ENCODE assay signal across 20 cellular contexts in the genomic region with DNA sequence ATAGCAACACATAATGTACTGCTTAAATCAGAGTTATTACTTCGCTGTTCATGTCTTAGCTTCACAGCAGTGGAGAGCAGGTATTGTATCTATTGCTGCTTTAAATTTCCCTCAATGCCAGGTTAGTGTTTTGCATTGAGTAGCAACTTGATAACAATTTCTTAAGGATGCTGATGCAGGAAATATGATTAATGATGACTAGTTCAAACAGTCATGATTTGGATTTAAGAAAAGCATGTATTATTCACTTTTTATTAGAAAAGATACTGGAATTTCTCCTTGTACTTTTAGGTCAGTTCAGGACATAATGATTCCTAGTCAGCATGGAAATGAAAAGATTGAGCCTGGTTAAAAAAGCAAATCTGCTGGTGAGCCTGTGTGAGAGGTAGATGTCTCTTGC.
DNase-seq lines count a peak whose midpoint lies in the region; ATAC-seq and TF ChIP-seq lines count a peak whose summit lies in the region.
"Had no signal": no experiment of that assay in that cellular context is flagged by ENCODE, and none has a peak within 500 bp of the region (broad histone marks: within the 10 kb centered on the region; RNA-seq: fewer than 3 reads in every experiment).

No MANE protein-coding gene starts in this region.

- peak overlapping the region; percentile 70 for H3K27ac ChIP-seq in ACC112 (ENCODE audit: low read depth, low read length)
- peak overlapping the region; percentile 29 for H3K27ac ChIP-seq in VCaP
- peak overlapping the region; percentile 24 for H3K27ac ChIP-seq in foreskin keratinocyte
- H3K27ac ChIP-seq: SJSA1 had no signal

- H3K79me2 ChIP-seq in ACC112 (ENCODE audit: control insufficient read depth, insufficient read depth, low read length, unreplicated experiment) = no peaks in the 10 kb centered on the region

- peaks cover 50% of the 10 kb centered on the region for H3K4me1 ChIP-seq in ACC112 (ENCODE audit: control insufficient read depth, insufficient read depth, low read length, unreplicated experiment)
- peaks cover 46% of the 10 kb centered on the region for H3K4me1 ChIP-seq in foreskin keratinocyte

- no peaks in the 10 kb centered on the region for H3K36me3 ChIP-seq in ACC112 (ENCODE audit: insufficient read depth, low read length)
- H3K36me3 ChIP-seq: SJSA1 had no signal

- TF ChIP-seq CTCF in VCaP (conservative IDR thresholded peaks at IDR 0.05) (no peak), foreskin keratinocyte (conservative IDR thresholded peaks at IDR 0.05) (no peak)

- ATAC-seq in foreskin keratinocyte (peak; percentile 34), HG02759 (IDR thresholded peaks at IDR 0.05; ENCODE audit: unreplicated experiment) (no peak)

- DNase-seq in HT1080 (ENCODE audit: low read depth) = peak; percentile 72
- DNase-seq in foreskin keratinocyte = peak; percentile 51 to 71
- DNase-seq in SK-N-DZ (ENCODE audit: low spot score) = no peak
- DNase-seq in mucosa of gallbladder (ENCODE audit: low spot score) = no peak
- no peak for DNase-seq in AML-193 (lab: John Stamatoyannopoulos, UW)
- DNase-seq: Calu3; CD4-positive, alpha-beta T cell; DMS79 treated with DMSO at 0.1 percent for 48 hours; GF-D8; GOT3; Kasumi-1; NCI-H1417; NCI-H1930; NCI-H2171; NCI-H446 treated with DMSO at 0.1 percent for 48 hours; NCI-H82 had no signal

- H3K27me3 ChIP-seq in ACC112 (ENCODE audit: insufficient read depth, low read length) (no peaks in the 10 kb centered on the region), foreskin keratinocyte (no peaks in the 10 kb centered on the region)
- H3K27me3 ChIP-seq: SJSA1 had no signal

- no peak overlapping the region for H2AFZ ChIP-seq in ACC112 (ENCODE audit: low read length, unreplicated experiment)

- H3K4me3 ChIP-seq in ACC112 (ENCODE audit: low read depth, low read length) = no peak overlapping the region
- H3K4me3 ChIP-seq: SJSA1 had no signal

Comparison
In these comparisons a context has a peak if more than half of its experiments do, and no peak if none do; other contexts are left out.
1. DNase-seq: peak in HT1080 (single experiment) and foreskin keratinocyte (2 of 2); none in SK-N-DZ (single experiment), mucosa of gallbladder (single experiment) and AML-193 (0 of 2).
2. Peak in every context shown above with its lines, with median percentiles within 50 percentile points of each other: H3K27ac ChIP-seq.